Comparison of ENCODE assay signal across 9 cellular contexts in the genomic region with DNA sequence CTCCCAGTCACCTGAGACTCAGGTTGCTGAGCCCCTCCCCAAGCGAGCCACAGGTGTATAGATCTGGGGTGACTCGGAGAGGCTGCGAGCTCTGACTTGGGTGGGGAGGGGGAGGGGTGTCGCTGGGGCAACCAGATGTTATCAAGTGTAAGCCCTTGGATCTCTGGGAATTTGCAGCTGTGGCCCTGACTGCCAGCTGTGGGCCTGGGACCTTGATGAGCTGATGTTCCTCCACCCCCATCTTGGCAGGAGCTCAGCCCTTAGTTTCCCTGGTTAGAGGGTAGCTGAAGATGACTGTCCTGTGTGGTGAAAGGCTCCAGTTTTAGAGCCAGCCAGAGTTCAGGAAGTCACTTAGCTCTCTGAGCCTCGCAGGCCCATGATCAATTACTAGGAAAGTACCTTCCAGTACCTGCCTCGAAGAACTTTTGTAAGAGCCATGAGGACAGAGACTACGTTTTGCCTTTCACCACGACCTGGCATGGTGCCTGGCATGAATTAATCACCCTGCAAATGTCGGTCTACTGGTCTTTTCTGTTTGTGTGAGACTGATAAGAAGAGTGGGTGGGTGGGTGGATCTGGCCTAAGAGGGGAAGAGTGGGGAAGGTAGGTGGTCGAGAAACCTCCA. TPM values are rescaled to one million over a fixed set of nuclear protein-coding genes. Genes with fewer than 3 reads are reported as not detected.
DNase-seq lines count a peak whose midpoint lies in the region; ATAC-seq, FAIRE-seq and TF ChIP-seq lines count a peak whose summit lies in the region.
"Had no signal": no experiment of that assay in that cellular context is flagged by ENCODE, and none has a peak within 500 bp of the region (broad histone marks: within the 10 kb centered on the region; RNA-seq: fewer than 3 reads in every experiment).

No MANE protein-coding gene starts in this region.

- peak overlapping the region in 1 of 2 donors; percentile 41 for H3K9ac ChIP-seq in kidney (ENCODE audit: low read length in 2 of 2)

- WGBS in thymus, result 60% methylated on average over 10 of the region's 10 CpGs

- intact Hi-C loops in kidney (cut with DNase I), result no loop called here

- no peaks in the 10 kb centered on the region for H3K9me3 Mint-ChIP-seq in activated T-cell treated with anti-CD3 and anti-CD28 coated beads, Interleukin-2, amount 50 U/mL, for 72 hours
- H3K9me3 Mint-ChIP-seq: dendritic cell treated with granulocyte-macrophage colony-stimulating factor and Interleukin-4, amounts not matched to agents 40 ng/mL and 50 ng/mL, for 4 days had no signal

- no peaks in the 10 kb centered on the region for H3K9me3 ChIP-seq in kidney (ENCODE audit: control insufficient read depth in 1 of 2, low read length in 2 of 2)
- H3K9me3 ChIP-seq in thymus (ENCODE audit: control insufficient read depth), result no peaks in the 10 kb centered on the region

- H3K4me1 ChIP-seq in kidney (ENCODE audit: control insufficient read depth in 1 of 2, insufficient read depth in 1 of 2, low read depth in 1 of 2, low read length in 2 of 2) (peaks cover 32 to 48% of the 10 kb centered on the region in 2 donors), thymus (ENCODE audit: control insufficient read depth, insufficient read depth, low read length) (peaks cover 9% of the 10 kb centered on the region)

- peak; percentile 78 to 91 for ATAC-seq in activated T-cell treated with anti-CD3 and anti-CD28 coated beads, Interleukin-2, amount 50 U/mL, for 72 hours (replicated peaks in 1 of 2)
- ATAC-seq in HG03039 (IDR thresholded peaks at IDR 0.05; ENCODE audit: unreplicated experiment) (no peak), GM18858 (IDR thresholded peaks at IDR 0.05; ENCODE audit: unreplicated experiment) (no peak)

- H3K4me3 ChIP-seq in kidney (ENCODE audit: low read length in 2 of 2) (no peak overlapping the region), thymus (ENCODE audit: low read length) (no peak overlapping the region)

- no peak for FAIRE-seq in kidney (lab: Jason Lieb, UNC)

- TF ChIP-seq CTCF in kidney (IDR thresholded peaks at IDR 0.05; ENCODE audit: borderline replicate concordance, extremely low read depth, insufficient read depth), result no peak

- peak overlapping the region; percentile 7 for H3K27ac Mint-ChIP-seq in activated T-cell treated with anti-CD3 and anti-CD28 coated beads, Interleukin-2, amount 50 U/mL, for 72 hours
- H3K27ac Mint-ChIP-seq: dendritic cell treated with granulocyte-macrophage colony-stimulating factor and Interleukin-4, amounts not matched to agents 40 ng/mL and 50 ng/mL, for 4 days had no signal

- H3K27me3 Mint-ChIP-seq in activated T-cell treated with anti-CD3 and anti-CD28 coated beads, Interleukin-2, amount 50 U/mL, for 72 hours (ENCODE audit: low read depth), result no peaks in the 10 kb centered on the region

- no peaks in the 10 kb centered on the region for H3K36me3 ChIP-seq in kidney (ENCODE audit: control insufficient read depth in 1 of 2, insufficient read depth in 2 of 2, low read length in 2 of 2)
- H3K36me3 ChIP-seq in thymus (ENCODE audit: control insufficient read depth, insufficient read depth), result no peaks in the 10 kb centered on the region

- peak overlapping the region; percentile 94 to 97 for H3K27ac ChIP-seq in kidney (ENCODE audit: low read depth in 2 of 2, low read length in 2 of 2)
- H3K27ac ChIP-seq in thymus (ENCODE audit: low read depth), result peak overlapping the region; percentile 48

- peak overlapping the region; percentile 10 to 53 for H3K4me3 Mint-ChIP-seq in activated T-cell treated with anti-CD3 and anti-CD28 coated beads, Interleukin-2, amount 50 U/mL, for 72 hours
- H3K4me3 Mint-ChIP-seq: dendritic cell treated with granulocyte-macrophage colony-stimulating factor and Interleukin-4, amounts not matched to agents 40 ng/mL and 50 ng/mL, for 4 days had no signal

- peaks cover 33% of the 10 kb centered on the region for H3K4me1 Mint-ChIP-seq in activated T-cell treated with anti-CD3 and anti-CD28 coated beads, Interleukin-2, amount 50 U/mL, for 72 hours (ENCODE audit: low read depth)

- no peaks in the 10 kb centered on the region for H3K36me3 Mint-ChIP-seq in activated T-cell treated with anti-CD3 and anti-CD28 coated beads, Interleukin-2, amount 50 U/mL, for 72 hours (ENCODE audit: insufficient read depth in 2 of 2)

- H3K27me3 ChIP-seq in thymus (ENCODE audit: control insufficient read depth, insufficient read depth), result no peaks in the 10 kb centered on the region

- peak; percentile 52 for DNase-seq in stimulated activated CD4-positive, alpha-beta T cell treated with anti-CD3 and anti-CD28 coated beads, Interleukin-15, amount 100 ng/mL, for 24 hours
- DNase-seq in stimulated activated CD4-positive, alpha-beta T cell treated with anti-CD3 and anti-CD28 coated beads, Interleukin-12 subunit alpha, Interleukin-12 subunit beta, amount 100 ng/mL, for 4 hours, result no peak
- DNase-seq in activated T-cell treated with anti-CD3 and anti-CD28 coated beads, Interleukin-2, amount 50 U/mL, for 72 hours, result peak; percentile 71 to 73
- DNase-seq in kidney (peak; percentile 80), germinal center (ENCODE audit: low spot score) (no peak)

RNA-seq across cellular contexts. Expression of a gene that starts 55.8 kb away (rescaled TPM):
- total RNA-seq in activated T-cell treated with anti-CD3 and anti-CD28 coated beads, Interleukin-2, amount 50 U/mL, for 72 hours, result 100 to 1,000 TPM; 341 to 388 TPM
- total RNA-seq in kidney, result 86.1 TPM
- 24.8 TPM for polyA plus RNA-seq in kidney (ENCODE audit: insufficient read depth, low read depth, low replicate concordance)
- polyA plus RNA-seq in thymus, result 41.7 TPM

RNA-seq across cellular contexts. Expression of a gene that starts 56.1 kb away (rescaled TPM):
- 10 to 100 TPM; 45.5 to 52.9 TPM for total RNA-seq in activated T-cell treated with anti-CD3 and anti-CD28 coated beads, Interleukin-2, amount 50 U/mL, for 72 hours
- 40.1 TPM for total RNA-seq in kidney
- polyA plus RNA-seq in kidney (ENCODE audit: insufficient read depth, low read depth, low replicate concordance) (14.3 TPM), thymus (29.1 TPM)

RNA-seq across cellular contexts. Expression of a gene that starts 58.8 kb away (rescaled TPM):
- total RNA-seq in activated T-cell treated with anti-CD3 and anti-CD28 coated beads, Interleukin-2, amount 50 U/mL, for 72 hours, result not detected
- total RNA-seq in kidney, result 5.5 TPM
- polyA plus RNA-seq in kidney (ENCODE audit: insufficient read depth, low read depth, low replicate concordance) (1.4 TPM), thymus (2.5 TPM)

Comparison
In these comparisons a context has a peak if more than half of its experiments do, and no peak if none do; other contexts are left out.
1. DNase-seq: peak in stimulated activated CD4-positive, alpha-beta T cell treated with anti-CD3 and anti-CD28 coated beads, Interleukin-15, amount 100 ng/mL, for 24 hours (single experiment), activated T-cell treated with anti-CD3 and anti-CD28 coated beads, Interleukin-2, amount 50 U/mL, for 72 hours (2 of 2) and kidney (single experiment); none in stimulated activated CD4-positive, alpha-beta T cell treated with anti-CD3 and anti-CD28 coated beads, Interleukin-12 subunit alpha, Interleukin-12 subunit beta, amount 100 ng/mL, for 4 hours (single experiment) and germinal center (single experiment).
2. ATAC-seq: peak in activated T-cell treated with anti-CD3 and anti-CD28 coated beads, Interleukin-2, amount 50 U/mL, for 72 hours (2 of 2); none in HG03039 (single experiment) and GM18858 (single experiment).